Comparison of ENCODE assay signal across 8 cellular contexts in the genomic region with DNA sequence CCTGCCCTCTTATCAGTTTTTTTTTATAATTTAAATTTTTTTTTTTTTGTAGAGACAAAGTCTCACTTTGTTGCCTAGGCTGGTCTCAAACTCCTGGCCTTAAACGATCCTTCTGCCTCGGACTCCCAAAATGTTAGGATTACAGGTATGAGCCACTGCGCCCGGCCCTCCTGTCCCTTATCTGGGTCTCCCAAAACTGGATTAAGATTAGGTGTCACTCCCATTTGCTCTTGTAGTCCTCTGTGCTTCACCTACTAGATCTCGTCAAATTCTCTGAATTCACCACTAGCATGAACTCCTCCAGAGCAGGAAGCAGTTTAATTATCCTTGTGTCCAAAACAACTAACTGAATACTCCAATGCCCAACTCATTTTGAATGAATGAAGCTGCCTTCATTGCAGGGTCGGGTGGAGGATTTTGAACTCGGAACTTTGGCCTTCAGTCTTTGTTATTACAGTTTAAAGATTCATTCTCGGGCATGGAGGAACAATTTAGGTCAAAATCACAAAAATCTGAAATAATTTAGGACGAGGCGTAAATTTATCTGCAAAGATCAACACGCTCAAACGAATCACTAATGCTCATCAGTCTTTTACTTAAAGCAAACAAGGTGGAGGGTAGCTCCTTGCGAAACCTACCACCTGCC. TPM values are rescaled to one million over a fixed set of nuclear protein-coding genes. Genes with fewer than 3 reads are reported as not detected.
A peak's percentile ranks its signal among the peaks of the same experiment; 100 is the strongest.
DNase-seq lines count a peak whose midpoint lies in the region; ATAC-seq lines count a peak whose summit lies in the region.

No MANE protein-coding gene starts in this region.

- H3K27ac ChIP-seq in iPS-20b (ENCODE audit: low read length) (no peak overlapping the region), substantia nigra (ENCODE audit: low read depth, low read length, poor library complexity, severe bottlenecking) (peak overlapping the region; percentile 82)

- H3K36me3 ChIP-seq in iPS-20b (ENCODE audit: insufficient read depth, low read depth, low read length) = peaks cover 26% of the 10 kb centered on the region

- peak overlapping the region; percentile 95 for H3K4me3 ChIP-seq in iPS-20b (ENCODE audit: low read length)

- H3K4me3 Mint-ChIP-seq in T-helper 2 cell treated with Interferon-gamma antibody and Interleukin-4, amounts not matched to agents 5 μg/mL and 100 μg/mL, for 36 hours = peak overlapping the region; percentile 94
- peak overlapping the region; percentile 90 for H3K4me3 Mint-ChIP-seq in activated T-helper 1 cell treated with anti-CD3 and anti-CD28 coated beads, Interleukin-12 subunit alpha, Interleukin-12 subunit beta, Interleukin-2, Interleukin-4 antibody, amounts not matched to agents 30 ng/mL and 10 ng/mL and 1 ng/mL, durations not matched to agents 14 hours and 24 hours and 36 hours

- intact Hi-C loops in activated T-helper 1 cell treated with anti-CD3 and anti-CD28 coated beads, Interleukin-12 subunit alpha, Interleukin-12 subunit beta, Interleukin-2, Interleukin-4 antibody, amounts not matched to agents 30 ng/mL and 10 ng/mL and 1 ng/mL, durations not matched to agents 14 hours and 24 hours and 36 hours (cut with micrococcal nuclease) = loop anchor here (5.0 kb wide), 3 partner anchors 205 to 985 kb away; a partner anchor contains a TSS

- no peaks in the 10 kb centered on the region for H3K27me3 ChIP-seq in iPS-20b (ENCODE audit: insufficient read depth, low read length)

- H3K27me3 Mint-ChIP-seq in T-helper 2 cell treated with Interferon-gamma antibody and Interleukin-4, amounts not matched to agents 5 μg/mL and 100 μg/mL, for 36 hours (ENCODE audit: low read depth) = no peaks in the 10 kb centered on the region
- H3K27me3 Mint-ChIP-seq in activated T-helper 1 cell treated with anti-CD3 and anti-CD28 coated beads, Interleukin-12 subunit alpha, Interleukin-12 subunit beta, Interleukin-2, Interleukin-4 antibody, amounts not matched to agents 30 ng/mL and 10 ng/mL and 1 ng/mL, durations not matched to agents 14 hours and 24 hours and 36 hours (ENCODE audit: insufficient read depth) = peaks cover 4% of the 10 kb centered on the region

- no peaks in the 10 kb centered on the region for H3K9me3 Mint-ChIP-seq in T-helper 2 cell treated with Interferon-gamma antibody and Interleukin-4, amounts not matched to agents 5 μg/mL and 100 μg/mL, for 36 hours
- H3K9me3 Mint-ChIP-seq in activated T-helper 1 cell treated with anti-CD3 and anti-CD28 coated beads, Interleukin-12 subunit alpha, Interleukin-12 subunit beta, Interleukin-2, Interleukin-4 antibody, amounts not matched to agents 30 ng/mL and 10 ng/mL and 1 ng/mL, durations not matched to agents 14 hours and 24 hours and 36 hours = no peaks in the 10 kb centered on the region

- ATAC-seq in GM18511 (IDR thresholded peaks at IDR 0.05; ENCODE audit: unreplicated experiment) (no peak), GM21576 (IDR thresholded peaks at IDR 0.05; ENCODE audit: unreplicated experiment) (no peak)

- no peaks in the 10 kb centered on the region for H3K9me3 ChIP-seq in iPS-20b (ENCODE audit: insufficient read depth, low read depth, low read length)

- H3K27ac Mint-ChIP-seq in T-helper 2 cell treated with Interferon-gamma antibody and Interleukin-4, amounts not matched to agents 5 μg/mL and 100 μg/mL, for 36 hours = peak overlapping the region; percentile 86
- peak overlapping the region; percentile 79 for H3K27ac Mint-ChIP-seq in activated T-helper 1 cell treated with anti-CD3 and anti-CD28 coated beads, Interleukin-12 subunit alpha, Interleukin-12 subunit beta, Interleukin-2, Interleukin-4 antibody, amounts not matched to agents 30 ng/mL and 10 ng/mL and 1 ng/mL, durations not matched to agents 14 hours and 24 hours and 36 hours

- peaks cover 40% of the 10 kb centered on the region for H3K36me3 Mint-ChIP-seq in T-helper 2 cell treated with Interferon-gamma antibody and Interleukin-4, amounts not matched to agents 5 μg/mL and 100 μg/mL, for 36 hours (ENCODE audit: low read depth)
- H3K36me3 Mint-ChIP-seq in activated T-helper 1 cell treated with anti-CD3 and anti-CD28 coated beads, Interleukin-12 subunit alpha, Interleukin-12 subunit beta, Interleukin-2, Interleukin-4 antibody, amounts not matched to agents 30 ng/mL and 10 ng/mL and 1 ng/mL, durations not matched to agents 14 hours and 24 hours and 36 hours (ENCODE audit: low read depth) = peaks cover 29% of the 10 kb centered on the region

- H3K4me1 Mint-ChIP-seq in T-helper 2 cell treated with Interferon-gamma antibody and Interleukin-4, amounts not matched to agents 5 μg/mL and 100 μg/mL, for 36 hours (ENCODE audit: low read depth) = peaks cover 31% of the 10 kb centered on the region
- H3K4me1 Mint-ChIP-seq in activated T-helper 1 cell treated with anti-CD3 and anti-CD28 coated beads, Interleukin-12 subunit alpha, Interleukin-12 subunit beta, Interleukin-2, Interleukin-4 antibody, amounts not matched to agents 30 ng/mL and 10 ng/mL and 1 ng/mL, durations not matched to agents 14 hours and 24 hours and 36 hours (ENCODE audit: low read depth) = peaks cover 40% of the 10 kb centered on the region

- no peak for DNase-seq in T-helper 2 cell treated with Interferon-gamma antibody and Interleukin-4, amounts not matched to agents 5 μg/mL and 100 μg/mL, for 36 hours (ENCODE audit: low spot score)
- DNase-seq in T-helper 2 cell (no peak), substantia nigra (lab: John Stamatoyannopoulos, UW) (no peak), activated gamma-delta T cell treated with Interleukin-2 at 50 U/mL for 16 hours (no peak)
- no peak for DNase-seq in activated T-helper 1 cell treated with anti-CD3 and anti-CD28 coated beads, Interleukin-12 subunit alpha, Interleukin-12 subunit beta, Interleukin-2, Interleukin-4 antibody, amounts not matched to agents 30 ng/mL and 10 ng/mL and 1 ng/mL, durations not matched to agents 14 hours and 24 hours and 36 hours (ENCODE audit: low spot score)

- H3K4me1 ChIP-seq in iPS-20b (ENCODE audit: insufficient read depth, low read length) = peaks cover 7% of the 10 kb centered on the region

- H3K9ac ChIP-seq in iPS-20b (ENCODE audit: low read depth, low read length) = peak overlapping the region; percentile 73

RNA-seq across cellular contexts. Expression of a gene that starts 0.8 kb away (rescaled TPM):
- 319 and 337 TPM in 2 replicates for total RNA-seq in activated T-helper 1 cell treated with anti-CD3 and anti-CD28 coated beads, Interleukin-12 subunit alpha, Interleukin-12 subunit beta, Interleukin-2, Interleukin-4 antibody, amounts not matched to agents 30 ng/mL and 10 ng/mL and 1 ng/mL, durations not matched to agents 14 hours and 24 hours and 36 hours

RNA-seq across cellular contexts. Expression of a gene that starts 24.2 kb away (rescaled TPM):
- 261 and 264 TPM in 2 replicates for total RNA-seq in activated T-helper 1 cell treated with anti-CD3 and anti-CD28 coated beads, Interleukin-12 subunit alpha, Interleukin-12 subunit beta, Interleukin-2, Interleukin-4 antibody, amounts not matched to agents 30 ng/mL and 10 ng/mL and 1 ng/mL, durations not matched to agents 14 hours and 24 hours and 36 hours

RNA-seq across cellular contexts. Expression of a gene that starts 41.6 kb away (rescaled TPM):
- total RNA-seq in activated T-helper 1 cell treated with anti-CD3 and anti-CD28 coated beads, Interleukin-12 subunit alpha, Interleukin-12 subunit beta, Interleukin-2, Interleukin-4 antibody, amounts not matched to agents 30 ng/mL and 10 ng/mL and 1 ng/mL, durations not matched to agents 14 hours and 24 hours and 36 hours = 54.2 and 56.2 TPM in 2 replicates

RNA-seq across cellular contexts. Expression of a gene that starts 56.3 kb away (rescaled TPM):
- 2.6 and 3.3 TPM in 2 replicates for total RNA-seq in activated T-helper 1 cell treated with anti-CD3 and anti-CD28 coated beads, Interleukin-12 subunit alpha, Interleukin-12 subunit beta, Interleukin-2, Interleukin-4 antibody, amounts not matched to agents 30 ng/mL and 10 ng/mL and 1 ng/mL, durations not matched to agents 14 hours and 24 hours and 36 hours
